1 cellular context compared by ENCODE assay signal in the genomic region with DNA sequence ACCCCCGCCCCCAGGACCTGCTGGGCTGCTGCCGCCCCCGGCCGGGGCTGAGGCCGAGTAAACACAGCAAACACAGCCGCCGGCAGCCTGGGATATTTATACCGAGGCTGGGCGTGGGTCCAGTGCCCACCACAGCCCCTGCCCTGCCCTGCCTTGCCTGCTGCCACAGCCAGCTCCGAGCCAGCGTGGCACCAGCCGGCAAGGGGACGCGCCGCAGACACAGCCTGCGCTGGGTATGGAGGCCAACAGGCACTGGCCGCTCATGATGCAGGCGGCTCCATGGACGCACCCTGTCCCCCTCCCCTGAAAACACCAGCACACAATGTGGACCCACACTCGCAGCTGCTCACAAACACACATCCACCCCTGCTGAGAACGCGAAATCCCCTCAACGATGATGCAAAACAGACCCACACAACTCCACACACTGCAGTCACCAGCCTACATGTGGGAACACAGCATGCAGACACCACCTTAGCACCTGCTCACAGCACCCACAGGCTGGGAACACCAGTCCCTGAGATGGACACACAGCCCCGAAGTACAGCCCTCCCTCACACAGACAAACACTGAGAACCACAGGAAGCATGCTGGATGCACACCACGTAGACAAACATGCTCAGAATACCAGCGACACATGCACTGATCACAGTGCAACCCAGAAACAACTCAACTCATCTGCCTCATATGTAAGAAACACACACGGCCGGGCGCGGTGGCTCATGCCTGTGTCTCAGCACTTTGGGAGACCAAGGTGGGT.
TF ChIP-seq lines count a peak whose summit lies in the region.

No MANE protein-coding gene starts in this region.

TF ChIP-seq in HepG2, 621 proteins besides CTCF, POLR2A, EP300 and RAD21 (continued from another document and continues in another):
- TF ChIP-seq, protein P1, sequence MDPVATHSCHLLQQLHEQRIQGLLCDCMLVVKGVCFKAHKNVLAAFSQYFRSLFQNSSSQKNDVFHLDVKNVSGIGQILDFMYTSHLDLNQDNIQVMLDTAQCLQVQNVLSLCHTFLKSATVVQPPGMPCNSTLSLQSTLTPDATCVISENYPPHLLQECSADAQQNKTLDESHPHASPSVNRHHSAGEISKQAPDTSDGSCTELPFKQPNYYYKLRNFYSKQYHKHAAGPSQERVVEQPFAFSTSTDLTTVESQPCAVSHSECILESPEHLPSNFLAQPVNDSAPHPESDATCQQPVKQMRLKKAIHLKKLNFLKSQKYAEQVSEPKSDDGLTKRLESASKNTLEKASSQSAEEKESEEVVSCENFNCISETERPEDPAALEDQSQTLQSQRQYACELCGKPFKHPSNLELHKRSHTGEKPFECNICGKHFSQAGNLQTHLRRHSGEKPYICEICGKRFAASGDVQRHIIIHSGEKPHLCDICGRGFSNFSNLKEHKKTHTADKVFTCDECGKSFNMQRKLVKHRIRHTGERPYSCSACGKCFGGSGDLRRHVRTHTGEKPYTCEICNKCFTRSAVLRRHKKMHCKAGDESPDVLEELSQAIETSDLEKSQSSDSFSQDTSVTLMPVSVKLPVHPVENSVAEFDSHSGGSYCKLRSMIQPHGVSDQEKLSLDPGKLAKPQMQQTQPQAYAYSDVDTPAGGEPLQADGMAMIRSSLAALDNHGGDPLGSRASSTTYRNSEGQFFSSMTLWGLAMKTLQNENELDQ (CRISPR knock-in tag; IDR thresholded peaks at IDR 0.05; ENCODE audit: borderline replicate concordance) = no peak
- TF ChIP-seq, protein P2, sequence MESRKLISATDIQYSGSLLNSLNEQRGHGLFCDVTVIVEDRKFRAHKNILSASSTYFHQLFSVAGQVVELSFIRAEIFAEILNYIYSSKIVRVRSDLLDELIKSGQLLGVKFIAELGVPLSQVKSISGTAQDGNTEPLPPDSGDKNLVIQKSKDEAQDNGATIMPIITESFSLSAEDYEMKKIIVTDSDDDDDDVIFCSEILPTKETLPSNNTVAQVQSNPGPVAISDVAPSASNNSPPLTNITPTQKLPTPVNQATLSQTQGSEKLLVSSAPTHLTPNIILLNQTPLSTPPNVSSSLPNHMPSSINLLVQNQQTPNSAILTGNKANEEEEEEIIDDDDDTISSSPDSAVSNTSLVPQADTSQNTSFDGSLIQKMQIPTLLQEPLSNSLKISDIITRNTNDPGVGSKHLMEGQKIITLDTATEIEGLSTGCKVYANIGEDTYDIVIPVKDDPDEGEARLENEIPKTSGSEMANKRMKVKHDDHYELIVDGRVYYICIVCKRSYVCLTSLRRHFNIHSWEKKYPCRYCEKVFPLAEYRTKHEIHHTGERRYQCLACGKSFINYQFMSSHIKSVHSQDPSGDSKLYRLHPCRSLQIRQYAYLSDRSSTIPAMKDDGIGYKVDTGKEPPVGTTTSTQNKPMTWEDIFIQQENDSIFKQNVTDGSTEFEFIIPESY (CRISPR knock-in tag; IDR thresholded peaks at IDR 0.05) = peak; percentile 67; the same call in 1 of the 2 replicates
- TF ChIP-seq ZBTB7A (CRISPR knock-in tag; IDR thresholded peaks at IDR 0.05) (0 out of 2 replicates have a peak, but pooled peaks have one; percentile 38), ZNF891 (CRISPR knock-in tag; IDR thresholded peaks at IDR 0.05) (no peak), AKAP8 (CRISPR knock-in tag; IDR thresholded peaks at IDR 0.05) (peak; percentile 45; the same call in 1 of the 2 replicates), POGZ (CRISPR knock-in tag; IDR thresholded peaks at IDR 0.05) (no peak), RBM39 (IDR thresholded peaks at IDR 0.05; ENCODE audit: low read depth, low read length, poor library complexity, severe bottlenecking) (no peak), PHF8 (CRISPR knock-in tag; IDR thresholded peaks at IDR 0.05) (0 out of 2 replicates have a peak, but pooled peaks have one; percentile 19), KDM1A (CRISPR knock-in tag; IDR thresholded peaks at IDR 0.05) (no peak), CCDC6 (CRISPR knock-in tag; IDR thresholded peaks at IDR 0.05) (no peak), ZNF180 (CRISPR knock-in tag; IDR thresholded peaks at IDR 0.05; ENCODE audit: borderline replicate concordance, low read depth) (no peak), TEAD3 (CRISPR knock-in tag; optimal IDR thresholded peaks at IDR 0.05; ENCODE audit: borderline replicate concordance) (peak; percentile 15), SOX13 (IDR thresholded peaks at IDR 0.05) (no peak), SOX13 (CRISPR knock-in tag; conservative IDR thresholded peaks at IDR 0.05 in 1 of 2, IDR thresholded peaks at IDR 0.05 in 1 of 2) (no peak), FOSL2 (CRISPR knock-in tag; IDR thresholded peaks at IDR 0.05) (no peak; the same call in 1 of the 2 replicates), SRSF4 (IDR thresholded peaks at IDR 0.05; ENCODE audit: low read depth, low read length, poor library complexity, severe bottlenecking) (no peak), NR3C1 (CRISPR knock-in tag; IDR thresholded peaks at IDR 0.05) (no peak), CREB1 (IDR thresholded peaks at IDR 0.05) (no peak), CREB1 (CRISPR knock-in tag; IDR thresholded peaks at IDR 0.05) (no peak), TCF7L2 (IDR thresholded peaks at IDR 0.05; ENCODE audit: low read depth, low read length) (no peak), MTA3 (CRISPR knock-in tag; IDR thresholded peaks at IDR 0.05) (no peak), ZFX (CRISPR knock-in tag; IDR thresholded peaks at IDR 0.05; ENCODE audit: low read depth) (peak; percentile 17; the same call in 1 of the 2 replicates), SP1 (IDR thresholded peaks at IDR 0.05) (no peak), SP1 (CRISPR knock-in tag; IDR thresholded peaks at IDR 0.05) (no peak), NR2F2 (IDR thresholded peaks at IDR 0.05; ENCODE audit: borderline replicate concordance, low read depth) (no peak), RAD51 (IDR thresholded peaks at IDR 0.05; ENCODE audit: borderline replicate concordance) (no peak), ZNF549 (CRISPR knock-in tag; IDR thresholded peaks at IDR 0.05) (no peak), ZNF44 (CRISPR knock-in tag; IDR thresholded peaks at IDR 0.05) (0 out of 2 replicates have a peak, but pooled peaks have one; percentile 30), PAF1 (CRISPR knock-in tag; IDR thresholded peaks at IDR 0.05) (no peak), ZNF264 (CRISPR knock-in tag; IDR thresholded peaks at IDR 0.05) (no peak), ZNF34 (CRISPR knock-in tag; IDR thresholded peaks at IDR 0.05; ENCODE audit: borderline replicate concordance) (no peak), ZNF501 (CRISPR knock-in tag; IDR thresholded peaks at IDR 0.05) (peak; percentile 46; the same call in 1 of the 2 replicates)
- TF ChIP-seq, protein P3, sequence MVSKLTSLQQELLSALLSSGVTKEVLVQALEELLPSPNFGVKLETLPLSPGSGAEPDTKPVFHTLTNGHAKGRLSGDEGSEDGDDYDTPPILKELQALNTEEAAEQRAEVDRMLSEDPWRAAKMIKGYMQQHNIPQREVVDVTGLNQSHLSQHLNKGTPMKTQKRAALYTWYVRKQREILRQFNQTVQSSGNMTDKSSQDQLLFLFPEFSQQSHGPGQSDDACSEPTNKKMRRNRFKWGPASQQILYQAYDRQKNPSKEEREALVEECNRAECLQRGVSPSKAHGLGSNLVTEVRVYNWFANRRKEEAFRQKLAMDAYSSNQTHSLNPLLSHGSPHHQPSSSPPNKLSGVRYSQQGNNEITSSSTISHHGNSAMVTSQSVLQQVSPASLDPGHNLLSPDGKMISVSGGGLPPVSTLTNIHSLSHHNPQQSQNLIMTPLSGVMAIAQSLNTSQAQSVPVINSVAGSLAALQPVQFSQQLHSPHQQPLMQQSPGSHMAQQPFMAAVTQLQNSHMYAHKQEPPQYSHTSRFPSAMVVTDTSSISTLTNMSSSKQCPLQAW (CRISPR knock-in tag; IDR thresholded peaks at IDR 0.05) = peak; percentile 25; the same call in 1 of the 2 replicates
- TF ChIP-seq, protein P4, sequence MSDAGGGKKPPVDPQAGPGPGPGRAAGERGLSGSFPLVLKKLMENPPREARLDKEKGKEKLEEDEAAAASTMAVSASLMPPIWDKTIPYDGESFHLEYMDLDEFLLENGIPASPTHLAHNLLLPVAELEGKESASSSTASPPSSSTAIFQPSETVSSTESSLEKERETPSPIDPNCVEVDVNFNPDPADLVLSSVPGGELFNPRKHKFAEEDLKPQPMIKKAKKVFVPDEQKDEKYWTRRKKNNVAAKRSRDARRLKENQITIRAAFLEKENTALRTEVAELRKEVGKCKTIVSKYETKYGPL (CRISPR knock-in tag; IDR thresholded peaks at IDR 0.05) = no peak
- TF ChIP-seq, protein P5, sequence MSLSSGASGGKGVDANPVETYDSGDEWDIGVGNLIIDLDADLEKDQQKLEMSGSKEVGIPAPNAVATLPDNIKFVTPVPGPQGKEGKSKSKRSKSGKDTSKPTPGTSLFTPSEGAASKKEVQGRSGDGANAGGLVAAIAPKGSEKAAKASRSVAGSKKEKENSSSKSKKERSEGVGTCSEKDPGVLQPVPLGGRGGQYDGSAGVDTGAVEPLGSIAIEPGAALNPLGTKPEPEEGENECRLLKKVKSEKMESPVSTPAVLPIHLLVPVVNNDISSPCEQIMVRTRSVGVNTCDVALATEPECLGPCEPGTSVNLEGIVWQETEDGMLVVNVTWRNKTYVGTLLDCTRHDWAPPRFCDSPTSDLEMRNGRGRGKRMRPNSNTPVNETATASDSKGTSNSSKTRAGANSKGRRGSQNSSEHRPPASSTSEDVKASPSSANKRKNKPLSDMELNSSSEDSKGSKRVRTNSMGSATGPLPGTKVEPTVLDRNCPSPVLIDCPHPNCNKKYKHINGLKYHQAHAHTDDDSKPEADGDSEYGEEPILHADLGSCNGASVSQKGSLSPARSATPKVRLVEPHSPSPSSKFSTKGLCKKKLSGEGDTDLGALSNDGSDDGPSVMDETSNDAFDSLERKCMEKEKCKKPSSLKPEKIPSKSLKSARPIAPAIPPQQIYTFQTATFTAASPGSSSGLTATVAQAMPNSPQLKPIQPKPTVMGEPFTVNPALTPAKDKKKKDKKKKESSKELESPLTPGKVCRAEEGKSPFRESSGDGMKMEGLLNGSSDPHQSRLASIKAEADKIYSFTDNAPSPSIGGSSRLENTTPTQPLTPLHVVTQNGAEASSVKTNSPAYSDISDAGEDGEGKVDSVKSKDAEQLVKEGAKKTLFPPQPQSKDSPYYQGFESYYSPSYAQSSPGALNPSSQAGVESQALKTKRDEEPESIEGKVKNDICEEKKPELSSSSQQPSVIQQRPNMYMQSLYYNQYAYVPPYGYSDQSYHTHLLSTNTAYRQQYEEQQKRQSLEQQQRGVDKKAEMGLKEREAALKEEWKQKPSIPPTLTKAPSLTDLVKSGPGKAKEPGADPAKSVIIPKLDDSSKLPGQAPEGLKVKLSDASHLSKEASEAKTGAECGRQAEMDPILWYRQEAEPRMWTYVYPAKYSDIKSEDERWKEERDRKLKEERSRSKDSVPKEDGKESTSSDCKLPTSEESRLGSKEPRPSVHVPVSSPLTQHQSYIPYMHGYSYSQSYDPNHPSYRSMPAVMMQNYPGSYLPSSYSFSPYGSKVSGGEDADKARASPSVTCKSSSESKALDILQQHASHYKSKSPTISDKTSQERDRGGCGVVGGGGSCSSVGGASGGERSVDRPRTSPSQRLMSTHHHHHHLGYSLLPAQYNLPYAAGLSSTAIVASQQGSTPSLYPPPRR (CRISPR knock-in tag; IDR thresholded peaks at IDR 0.05; ENCODE audit: borderline replicate concordance) = 0 out of 2 replicates have a peak, but pooled peaks have one; percentile 18
- TF ChIP-seq, protein P6, sequence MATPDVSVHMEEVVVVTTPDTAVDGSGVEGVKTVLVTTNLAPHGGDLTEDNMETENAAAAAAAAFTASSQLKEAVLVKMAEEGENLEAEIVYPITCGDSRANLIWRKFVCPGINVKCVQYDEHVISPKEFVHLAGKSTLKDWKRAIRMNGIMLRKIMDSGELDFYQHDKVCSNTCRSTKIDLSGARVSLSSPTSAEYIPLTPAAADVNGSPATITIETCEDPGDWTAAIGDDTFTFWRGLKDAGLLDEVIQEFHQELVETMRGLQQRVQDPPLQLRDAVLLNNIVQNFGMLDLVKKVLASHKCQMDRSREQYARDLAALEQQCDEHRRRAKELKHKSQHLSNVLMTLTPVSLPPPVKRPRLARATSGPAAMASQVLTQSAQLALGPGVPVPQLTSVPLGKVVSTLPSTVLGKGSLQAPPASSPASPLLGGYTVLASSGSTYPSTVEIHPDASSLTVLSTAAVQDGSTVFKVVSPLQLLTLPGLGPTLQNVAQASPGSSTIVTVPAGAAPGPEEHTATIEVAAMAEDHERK (CRISPR knock-in tag; IDR thresholded peaks at IDR 0.05; ENCODE audit: low read depth) = no peak
- TF ChIP-seq, protein P7, sequence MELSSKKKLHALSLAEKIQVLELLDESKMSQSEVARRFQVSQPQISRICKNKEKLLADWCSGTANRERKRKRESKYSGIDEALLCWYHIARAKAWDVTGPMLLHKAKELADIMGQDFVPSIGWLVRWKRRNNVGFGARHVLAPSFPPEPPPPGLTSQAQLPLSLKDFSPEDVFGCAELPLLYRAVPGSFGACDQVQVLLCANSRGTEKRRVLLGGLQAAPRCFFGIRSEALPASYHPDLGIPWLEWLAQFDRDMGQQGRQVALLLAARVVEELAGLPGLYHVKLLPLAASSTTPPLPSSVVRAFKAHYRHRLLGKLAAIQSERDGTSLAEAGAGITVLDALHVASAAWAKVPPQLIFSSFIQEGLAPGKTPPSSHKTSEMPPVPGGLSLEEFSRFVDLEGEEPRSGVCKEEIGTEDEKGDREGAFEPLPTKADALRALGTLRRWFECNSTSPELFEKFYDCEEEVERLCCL (CRISPR knock-in tag; IDR thresholded peaks at IDR 0.05; ENCODE audit: borderline replicate concordance) = no peak
- TF ChIP-seq, protein P8, sequence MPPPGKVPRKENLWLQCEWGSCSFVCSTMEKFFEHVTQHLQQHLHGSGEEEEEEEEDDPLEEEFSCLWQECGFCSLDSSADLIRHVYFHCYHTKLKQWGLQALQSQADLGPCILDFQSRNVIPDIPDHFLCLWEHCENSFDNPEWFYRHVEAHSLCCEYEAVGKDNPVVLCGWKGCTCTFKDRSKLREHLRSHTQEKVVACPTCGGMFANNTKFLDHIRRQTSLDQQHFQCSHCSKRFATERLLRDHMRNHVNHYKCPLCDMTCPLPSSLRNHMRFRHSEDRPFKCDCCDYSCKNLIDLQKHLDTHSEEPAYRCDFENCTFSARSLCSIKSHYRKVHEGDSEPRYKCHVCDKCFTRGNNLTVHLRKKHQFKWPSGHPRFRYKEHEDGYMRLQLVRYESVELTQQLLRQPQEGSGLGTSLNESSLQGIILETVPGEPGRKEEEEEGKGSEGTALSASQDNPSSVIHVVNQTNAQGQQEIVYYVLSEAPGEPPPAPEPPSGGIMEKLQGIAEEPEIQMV (CRISPR knock-in tag; IDR thresholded peaks at IDR 0.05; ENCODE audit: low read depth) = no peak
- TF ChIP-seq, protein P9, sequence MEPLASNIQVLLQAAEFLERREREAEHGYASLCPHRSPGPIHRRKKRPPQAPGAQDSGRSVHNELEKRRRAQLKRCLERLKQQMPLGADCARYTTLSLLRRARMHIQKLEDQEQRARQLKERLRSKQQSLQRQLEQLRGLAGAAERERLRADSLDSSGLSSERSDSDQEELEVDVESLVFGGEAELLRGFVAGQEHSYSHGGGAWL (CRISPR knock-in tag; IDR thresholded peaks at IDR 0.05) = peak; percentile 14
- TF ChIP-seq, protein P10, sequence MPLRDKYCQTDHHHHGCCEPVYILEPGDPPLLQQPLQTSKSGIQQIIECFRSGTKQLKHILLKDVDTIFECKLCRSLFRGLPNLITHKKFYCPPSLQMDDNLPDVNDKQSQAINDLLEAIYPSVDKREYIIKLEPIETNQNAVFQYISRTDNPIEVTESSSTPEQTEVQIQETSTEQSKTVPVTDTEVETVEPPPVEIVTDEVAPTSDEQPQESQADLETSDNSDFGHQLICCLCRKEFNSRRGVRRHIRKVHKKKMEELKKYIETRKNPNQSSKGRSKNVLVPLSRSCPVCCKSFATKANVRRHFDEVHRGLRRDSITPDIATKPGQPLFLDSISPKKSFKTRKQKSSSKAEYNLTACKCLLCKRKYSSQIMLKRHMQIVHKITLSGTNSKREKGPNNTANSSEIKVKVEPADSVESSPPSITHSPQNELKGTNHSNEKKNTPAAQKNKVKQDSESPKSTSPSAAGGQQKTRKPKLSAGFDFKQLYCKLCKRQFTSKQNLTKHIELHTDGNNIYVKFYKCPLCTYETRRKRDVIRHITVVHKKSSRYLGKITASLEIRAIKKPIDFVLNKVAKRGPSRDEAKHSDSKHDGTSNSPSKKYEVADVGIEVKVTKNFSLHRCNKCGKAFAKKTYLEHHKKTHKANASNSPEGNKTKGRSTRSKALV (CRISPR knock-in tag; IDR thresholded peaks at IDR 0.05) = no peak
